In the genomic region with DNA sequence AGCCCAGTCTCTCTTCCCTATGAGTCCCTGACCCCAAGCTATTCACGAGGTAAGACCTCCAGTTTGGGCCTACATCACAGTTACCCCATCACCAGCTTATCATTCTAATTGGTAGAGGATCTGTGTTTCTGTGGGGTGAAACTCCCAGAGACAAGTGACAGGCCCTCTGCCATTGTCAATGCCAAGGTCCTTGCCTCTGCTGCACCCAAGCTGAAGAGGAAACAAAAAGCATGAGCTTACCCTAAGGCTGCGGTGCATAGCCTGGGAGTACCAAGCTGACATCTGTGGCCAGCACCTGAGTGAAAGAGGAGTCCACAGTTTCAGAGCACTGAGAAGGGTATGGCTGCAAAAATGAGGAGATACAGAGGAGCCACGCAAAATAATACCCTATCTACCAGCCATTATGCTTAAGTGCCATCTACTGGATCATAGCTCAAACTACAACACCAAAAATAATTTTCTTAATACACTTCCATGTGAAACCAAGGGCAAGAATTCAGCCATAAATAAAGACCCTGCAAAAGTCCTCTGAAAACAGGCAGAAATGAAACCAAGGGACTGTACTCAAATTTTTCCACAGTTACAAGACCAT, we compare ENCODE assay signal across 8 cellular contexts.
DNase-seq lines count a peak whose midpoint lies in the region; ATAC-seq, FAIRE-seq and TF ChIP-seq lines count a peak whose summit lies in the region.

No MANE protein-coding gene starts in this region.

- 39 to 45% methylated on average over 3 of the region's 3 CpGs for WGBS in tibial nerve, 2 donors

- peak; percentile 92 for FAIRE-seq in islet of Langerhans (lab: Jason Lieb, UNC)

- no peak for TF ChIP-seq EP300 in tibial nerve (IDR thresholded peaks at IDR 0.05)

- peaks cover 18 to 33% of the 10 kb centered on the region in 2 donors for H3K9me3 Mint-ChIP-seq in activated naive CD4-positive, alpha-beta T cell treated with anti-CD3 and anti-CD28 coated beads, Interleukin-2, amount 50 U/mL, for 72 hours

- no peak for TF ChIP-seq POLR2A in tibial nerve (IDR thresholded peaks at IDR 0.05)

- peaks cover 10 to 14% of the 10 kb centered on the region in 2 donors for H3K36me3 Mint-ChIP-seq in activated naive CD4-positive, alpha-beta T cell treated with anti-CD3 and anti-CD28 coated beads, Interleukin-2, amount 50 U/mL, for 72 hours

- H3F3A ChIP-seq in DOHH2 (ENCODE audit: control insufficient read depth, insufficient read depth) (no peaks in the 10 kb centered on the region), OCI-LY1 (ENCODE audit: insufficient read depth, low read length) (no peaks in the 10 kb centered on the region)

- DNase-seq in tibial nerve (ENCODE audit: low spot score in 2 of 2) (no peak), NCI-H1436 treated with DMSO at 0.1 percent for 48 hours (lab: John Stamatoyannopoulos, UW) (no peak)
- DNase-seq in activated naive CD4-positive, alpha-beta T cell treated with anti-CD3 and anti-CD28 coated beads, Interleukin-2, amount 50 U/mL, for 72 hours (ENCODE audit: low spot score in 2 of 2) = no peak
- no peak for DNase-seq in stimulated activated naive CD4-positive, alpha-beta T cell (lab: John Stamatoyannopoulos, UW)

- H3K36me3 ChIP-seq in DOHH2 (ENCODE audit: control insufficient read depth, low read length) (no peaks in the 10 kb centered on the region), OCI-LY1 (ENCODE audit: insufficient read depth, low read length) (no peaks in the 10 kb centered on the region), tibial nerve (no peaks in the 10 kb centered on the region)

- no peaks in the 10 kb centered on the region for H3K9me2 ChIP-seq in DOHH2 (replicated peaks; ENCODE audit: control insufficient read depth, low read length)
- H3K9me2 ChIP-seq in OCI-LY1 (ENCODE audit: low read depth, low read length) = no peaks in the 10 kb centered on the region

- no peak overlapping the region for H3K4me3 ChIP-seq in DOHH2 (ENCODE audit: low read length)
- H3K4me3 ChIP-seq in OCI-LY1 (ENCODE audit: low read depth, low read length, poor library complexity, severe bottlenecking) = no peak overlapping the region
- no peak overlapping the region for H3K4me3 ChIP-seq in tibial nerve

- ATAC-seq in HG02943 (IDR thresholded peaks at IDR 0.05; ENCODE audit: low read depth, unreplicated experiment) = peak; percentile 57
- ATAC-seq in activated naive CD4-positive, alpha-beta T cell treated with anti-CD3 and anti-CD28 coated beads, Interleukin-2, amount 50 U/mL, for 72 hours = no peak

- H3K27ac Mint-ChIP-seq in activated naive CD4-positive, alpha-beta T cell treated with anti-CD3 and anti-CD28 coated beads, Interleukin-2, amount 50 U/mL, for 72 hours = no peak overlapping the region

- no peaks in the 10 kb centered on the region for H3K4me1 ChIP-seq in DOHH2 (ENCODE audit: control insufficient read depth, low read length)
- H3K4me1 ChIP-seq in OCI-LY1 (ENCODE audit: insufficient read depth, low read length, severe bottlenecking) = no peaks in the 10 kb centered on the region
- H3K4me1 ChIP-seq in tibial nerve = no peaks in the 10 kb centered on the region

- no peak overlapping the region for H2AFZ ChIP-seq in OCI-LY1 (ENCODE audit: low read length)

- TF ChIP-seq CTCF in DOHH2 (IDR thresholded peaks at IDR 0.05; ENCODE audit: low read depth, low read length, poor library complexity, severe bottlenecking) = peak; percentile 59
- TF ChIP-seq CTCF in OCI-LY1 (IDR thresholded peaks at IDR 0.05; ENCODE audit: low read length) = peak; percentile 57
- peak in 1 of 5 experiments; percentile 25 for TF ChIP-seq CTCF in tibial nerve (IDR thresholded peaks at IDR 0.05)

- no peak overlapping the region for H3K9ac ChIP-seq in OCI-LY1 (ENCODE audit: low read length)

- no peaks in the 10 kb centered on the region for H3K79me2 ChIP-seq in DOHH2 (ENCODE audit: control insufficient read depth, low read length)
- no peaks in the 10 kb centered on the region for H3K79me2 ChIP-seq in OCI-LY1 (ENCODE audit: insufficient read depth, low read length)

- H3K9me3 ChIP-seq in DOHH2 (ENCODE audit: control insufficient read depth, insufficient read depth, low read length) = no peaks in the 10 kb centered on the region
- H3K9me3 ChIP-seq in OCI-LY1 (ENCODE audit: low read length) = no peaks in the 10 kb centered on the region
- H3K9me3 ChIP-seq in tibial nerve = peaks cover 0 to 23% (median 0%) of the 10 kb centered on the region in 4 donors

- H3K4me2 ChIP-seq in DOHH2 (ENCODE audit: low read length) (no peak overlapping the region), OCI-LY1 (ENCODE audit: low read length) (no peak overlapping the region)

- H3K27me3 ChIP-seq in DOHH2 (ENCODE audit: control insufficient read depth, low read length) (no peaks in the 10 kb centered on the region), OCI-LY1 (ENCODE audit: insufficient read depth, low read length) (no peaks in the 10 kb centered on the region), tibial nerve (no peaks in the 10 kb centered on the region)

- no peak overlapping the region for H3K27ac ChIP-seq in DOHH2 (ENCODE audit: low read depth, low read length)
- no peak overlapping the region for H3K27ac ChIP-seq in OCI-LY1 (ENCODE audit: low read depth, low read length, poor library complexity, severe bottlenecking)
- H3K27ac ChIP-seq in tibial nerve = no peak overlapping the region

- H4K20me1 ChIP-seq in DOHH2 (ENCODE audit: control insufficient read depth, insufficient read depth, low read depth, low read length) (no peaks in the 10 kb centered on the region), OCI-LY1 (ENCODE audit: insufficient read depth, low read length) (no peaks in the 10 kb centered on the region)
